Comparison of ENCODE assay signal across 13 cellular contexts in genomic region chr7:132455306-132455705, GRCh38.
DNase-seq lines count a peak whose midpoint lies in the region; ATAC-seq and TF ChIP-seq lines count a peak whose summit lies in the region.
"Had no signal": no experiment of that assay in that cellular context is flagged by ENCODE, and none has a peak within 500 bp of the region (broad histone marks: within the 10 kb centered on the region; RNA-seq: fewer than 3 reads in every experiment).

No MANE protein-coding gene starts in this region.

- H3K36me3 Mint-ChIP-seq in brain = no peaks in the 10 kb centered on the region

- TF ChIP-seq POLR2A in lower leg skin (IDR thresholded peaks at IDR 0.05) = no peak

- TF ChIP-seq CTCF in brain (conservative IDR thresholded peaks at IDR 0.05) (no peak), lower leg skin (IDR thresholded peaks at IDR 0.05) (no peak)

- H3K4me3 Mint-ChIP-seq in brain = no peak overlapping the region
- H3K4me3 Mint-ChIP-seq: dendritic cell treated with granulocyte-macrophage colony-stimulating factor and Interleukin-4, amounts not matched to agents 40 ng/mL and 50 ng/mL, for 4 days had no signal

- ATAC-seq in HG03097 (IDR thresholded peaks at IDR 0.05; ENCODE audit: low FRiP score, unreplicated experiment) = no peak
- ATAC-seq: pancreas had no signal

- peak; percentile 23 for DNase-seq in stimulated activated CD4-positive, alpha-beta T cell treated with anti-CD3 and anti-CD28 coated beads, Interleukin-4, amount 100 ng/mL, for 24 hours
- no peak for DNase-seq in stimulated activated CD4-positive, alpha-beta T cell treated with anti-CD3 and anti-CD28 coated beads, Interleukin-4, amount 100 ng/mL, for 4 hours
- DNase-seq in NCI-H2029 treated with DMSO at 0.1 percent for 48 hours (lab: John Stamatoyannopoulos, UW) (peak; percentile 70), lower leg skin (ENCODE audit: low spot score in 2 of 2) (no peak)
- no peak for DNase-seq in effector CD8-positive, alpha-beta T cell (lab: John Stamatoyannopoulos, UW)
- DNase-seq: heart right ventricle; kidney glomerular epithelial cell; MV-4-11; NK-92 treated with Interleukin-12 subunit alpha and Interleukin-12 subunit beta, amount 100 ng/mL, for 24 hours; pancreas had no signal

- H3K27ac Mint-ChIP-seq in brain = peak overlapping the region in 3 of 5 experiments; percentile 21 to 88 (median 75)
- H3K27ac Mint-ChIP-seq: dendritic cell treated with granulocyte-macrophage colony-stimulating factor and Interleukin-4, amounts not matched to agents 40 ng/mL and 50 ng/mL, for 4 days had no signal

- peaks cover 49% of the 10 kb centered on the region for H3K4me1 Mint-ChIP-seq in brain

- peaks cover 4% of the 10 kb centered on the region for H3K27me3 Mint-ChIP-seq in brain

- intact Hi-C loops in lower leg skin (cut with DNase I; ENCODE audit: low total_unique reads) = no loop called here

- 56 to 70% methylated on average over 9 of the region's 9 CpGs for WGBS in lower leg skin, 2 donors

- no peaks in the 10 kb centered on the region for H3K9me3 Mint-ChIP-seq in brain
- H3K9me3 Mint-ChIP-seq: dendritic cell treated with granulocyte-macrophage colony-stimulating factor and Interleukin-4, amounts not matched to agents 40 ng/mL and 50 ng/mL, for 4 days had no signal

- H3K4me3 ChIP-seq in lower leg skin (ENCODE audit: low read depth, poor library complexity, severe bottlenecking) = no peak overlapping the region
- H3K4me3 ChIP-seq: heart right ventricle, pancreas had no signal

Comparison
In these comparisons a context has a peak if more than half of its experiments do, and no peak if none do; other contexts are left out.
1. DNase-seq: peak in stimulated activated CD4-positive, alpha-beta T cell treated with anti-CD3 and anti-CD28 coated beads, Interleukin-4, amount 100 ng/mL, for 24 hours (single experiment) and NCI-H2029 treated with DMSO at 0.1 percent for 48 hours (single experiment); none in stimulated activated CD4-positive, alpha-beta T cell treated with anti-CD3 and anti-CD28 coated beads, Interleukin-4, amount 100 ng/mL, for 4 hours (0 of 2), lower leg skin (0 of 2) and effector CD8-positive, alpha-beta T cell (single experiment).